In genomic region chr7:42456267-42456666, GRCh38 we compare ENCODE assay signal across 16 cellular contexts.
DNase-seq lines count a peak whose midpoint lies in the region; ATAC-seq and TF ChIP-seq lines count a peak whose summit lies in the region.
"Had no signal": no experiment of that assay in that cellular context is flagged by ENCODE, and none has a peak within 500 bp of the region (broad histone marks: within the 10 kb centered on the region; RNA-seq: fewer than 3 reads in every experiment).

No MANE protein-coding gene starts in this region.

- DNase-seq in NCI-H69 (lab: John Stamatoyannopoulos, UW) (peak; percentile 5), glutamatergic neuron (peak; percentile 30), gastrocnemius medialis (peak in 1 of 2 donors; percentile 31), suprapubic skin (ENCODE audit: low spot score in 2 of 2) (no peak), AG20443 (ENCODE audit: low spot score) (no peak), H4 (ENCODE audit: low spot score) (no peak)
- DNase-seq: DMS79 treated with DMSO at 0.1 percent for 48 hours, IMR-90, NCI-H1436, NCI-H2029, NCI-H446, NCI-H748 treated with DMSO at 0.1 percent for 48 hours, RPMI8226 had no signal

- H3K9me3 Mint-ChIP-seq in glutamatergic neuron (ENCODE audit: unreplicated experiment) = peaks cover 3% of the 10 kb centered on the region

- no peak overlapping the region for H3K4me3 Mint-ChIP-seq in glutamatergic neuron (ENCODE audit: unreplicated experiment)

- peaks cover 4% of the 10 kb centered on the region for H3K27me3 Mint-ChIP-seq in glutamatergic neuron (ENCODE audit: unreplicated experiment)

- TF ChIP-seq CTCF in glutamatergic neuron (IDR thresholded peaks at IDR 0.05; ENCODE audit: partially characterized antibody, unreplicated experiment) = no peak
- no peak for TF ChIP-seq CTCF in gastrocnemius medialis (IDR thresholded peaks at IDR 0.05 in 4 of 5, conservative IDR thresholded peaks at IDR 0.05 in 1 of 5)
- TF ChIP-seq CTCF in suprapubic skin (IDR thresholded peaks at IDR 0.05) = no peak

- H3K4me1 ChIP-seq in BLaER1 treated with 17β-estradiol and CSF1 and Interleukin-3, amounts not matched to agents 10 nM and 100 nM = peaks cover 41 to 78% (median 71%) of the 10 kb centered on the region in 10 experiments
- H3K4me1 ChIP-seq in gastrocnemius medialis = no peaks in the 10 kb centered on the region
- H3K4me1 ChIP-seq in suprapubic skin = no peaks in the 10 kb centered on the region
- H3K4me1 ChIP-seq: A549 had no signal

- peak overlapping the region in 6 of 11 experiments; percentile 26 to 83 (median 78); a peak in 11 of 22 replicates for H3K27ac ChIP-seq in BLaER1 treated with 17β-estradiol and CSF1 and Interleukin-3, amounts not matched to agents 10 nM and 100 nM
- H3K27ac ChIP-seq in gastrocnemius medialis = no peak overlapping the region
- H3K27ac ChIP-seq in suprapubic skin = no peak overlapping the region
- H3K27ac ChIP-seq: A549, C4-2B had no signal

- ATAC-seq in gastrocnemius medialis = peak; percentile 36 to 51
- ATAC-seq: A549 had no signal

- no peak for TF ChIP-seq EP300 in suprapubic skin (IDR thresholded peaks at IDR 0.05)

- peaks cover 26% of the 10 kb centered on the region for H3K4me1 Mint-ChIP-seq in glutamatergic neuron (ENCODE audit: low read depth, unreplicated experiment)

- intact Hi-C loops in gastrocnemius medialis (cut with DNase I; ENCODE audit: low total_unique reads) = no loop called here

- no peak overlapping the region for H3K27ac Mint-ChIP-seq in glutamatergic neuron (ENCODE audit: unreplicated experiment)

- peak overlapping the region; percentile 28 to 98 (median 91) for H3K4me2 ChIP-seq in BLaER1 treated with 17β-estradiol and CSF1 and Interleukin-3, amounts not matched to agents 10 nM and 100 nM
- H3K4me2 ChIP-seq: A549 had no signal

- TF ChIP-seq POLR2A in gastrocnemius medialis (IDR thresholded peaks at IDR 0.05) (no peak), suprapubic skin (IDR thresholded peaks at IDR 0.05) (no peak)

- peaks cover 0 to 6% (median 0%) of the 10 kb centered on the region in 11 experiments; a peak in 1 of 22 replicates for H4K20me1 ChIP-seq in BLaER1 treated with 17β-estradiol and CSF1 and Interleukin-3, amounts not matched to agents 10 nM and 100 nM

- peaks cover 0 to 17% (median 3%) of the 10 kb centered on the region in 11 experiments; a peak in 6 of 22 replicates for H3K9me3 ChIP-seq in BLaER1 treated with 17β-estradiol and CSF1 and Interleukin-3, amounts not matched to agents 10 nM and 100 nM (replicated peaks in 1 of 11)
- H3K9me3 ChIP-seq in gastrocnemius medialis (no peaks in the 10 kb centered on the region), suprapubic skin (no peaks in the 10 kb centered on the region)
- H3K9me3 ChIP-seq: A549 had no signal

- 74% methylated on average over 6 of the region's 6 CpGs for WGBS in suprapubic skin

- H3K36me3 ChIP-seq in BLaER1 treated with 17β-estradiol and CSF1 and Interleukin-3, amounts not matched to agents 10 nM and 100 nM = no peaks in the 10 kb centered on the region
- no peaks in the 10 kb centered on the region for H3K36me3 ChIP-seq in gastrocnemius medialis
- no peaks in the 10 kb centered on the region for H3K36me3 ChIP-seq in suprapubic skin

- in situ Hi-C loops in gastrocnemius medialis (cut with MboI; ENCODE audit: low sequenced_read_pairs in 4 of 4) = no loop called here

- peak overlapping the region in 4 of 10 experiments; percentile 1 to 15 (median 11); a peak in 3 of 20 replicates for H3K4me3 ChIP-seq in BLaER1 treated with 17β-estradiol and CSF1 and Interleukin-3, amounts not matched to agents 10 nM and 100 nM
- H3K4me3 ChIP-seq in gastrocnemius medialis (no peak overlapping the region), suprapubic skin (no peak overlapping the region)
- H3K4me3 ChIP-seq: A549 had no signal

- H3K9ac ChIP-seq in BLaER1 treated with 17β-estradiol and CSF1 and Interleukin-3, amounts not matched to agents 10 nM and 100 nM = peak overlapping the region in 5 of 11 experiments; percentile 15 to 70 (median 68); a peak in 9 of 22 replicates

- H3K27me3 ChIP-seq in BLaER1 treated with 17β-estradiol and CSF1 and Interleukin-3, amounts not matched to agents 10 nM and 100 nM = peaks cover 0 to 21% (median 0%) of the 10 kb centered on the region in 11 experiments; a peak in 8 of 22 replicates
- no peaks in the 10 kb centered on the region for H3K27me3 ChIP-seq in gastrocnemius medialis
- H3K27me3 ChIP-seq in suprapubic skin = no peaks in the 10 kb centered on the region

- no peaks in the 10 kb centered on the region for H3K36me3 Mint-ChIP-seq in glutamatergic neuron (ENCODE audit: unreplicated experiment)

Comparison
In these comparisons a context has a peak if more than half of its experiments do, and no peak if none do; other contexts are left out.
1. H3K27ac ChIP-seq: peak in BLaER1 treated with 17β-estradiol and CSF1 and Interleukin-3, amounts not matched to agents 10 nM and 100 nM (6 of 11); none in gastrocnemius medialis (0 of 4) and suprapubic skin (single experiment).
2. DNase-seq: peak in NCI-H69 (single experiment) and glutamatergic neuron (single experiment); none in suprapubic skin (0 of 2), AG20443 (single experiment) and H4 (single experiment).